ENCODE assay signal across 20 cellular contexts in the genomic region with DNA sequence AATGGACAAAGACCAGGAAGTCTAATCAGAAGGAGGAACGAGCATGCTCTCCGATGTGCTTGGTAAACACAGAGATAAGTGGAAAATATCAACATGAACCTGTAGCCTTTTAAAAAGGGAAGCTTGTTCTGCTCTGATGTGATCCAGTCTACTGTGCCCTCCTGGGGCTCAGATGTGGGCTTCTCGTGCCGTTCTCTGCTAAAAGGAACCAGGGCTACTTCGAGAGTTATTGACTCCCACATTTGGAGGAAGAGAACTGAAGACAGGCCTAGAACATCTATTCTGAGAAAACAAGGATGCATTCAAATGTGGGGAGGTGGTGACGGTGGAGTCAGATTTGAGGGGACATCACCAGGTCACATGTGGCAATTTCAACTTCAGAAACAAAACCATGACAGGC.
A peak's percentile ranks its signal among the peaks of the same experiment; 100 is the strongest.
DNase-seq lines count a peak whose midpoint lies in the region; ATAC-seq and TF ChIP-seq lines count a peak whose summit lies in the region.
"Had no signal": no experiment of that assay in that cellular context is flagged by ENCODE, and none has a peak within 500 bp of the region (broad histone marks: within the 10 kb centered on the region; RNA-seq: fewer than 3 reads in every experiment).

No MANE protein-coding gene starts in this region.

- DNase-seq in activated CD4-positive, alpha-beta memory T cell treated with anti-CD3 and anti-CD28 coated beads, Interleukin-2, amount 10 ng/mL, durations not matched to agents 7 days and 5 days: peak; percentile 1
- DNase-seq in activated CD4-positive, alpha-beta memory T cell treated with anti-CD3 and anti-CD28 coated beads for 36 hours: no peak
- DNase-seq in right atrium auricular region (ENCODE audit: low spot score): peak; percentile 13
- no peak for DNase-seq in left ventricle myocardium inferior
- DNase-seq in left lobe of liver (ENCODE audit: low spot score): peak; percentile 7
- no peak for DNase-seq in NCI-H774 (lab: John Stamatoyannopoulos, UW)
- DNase-seq: 8988T; C1 segment of cervical spinal cord; CD4-positive, CD25-positive, alpha-beta regulatory T cell; CD8-positive, alpha-beta memory T cell; COR-L47; DMS 273 treated with DMSO at 0.1 percent for 48 hours; DMS79 treated with DMSO at 0.1 percent for 48 hours; GF-D8; GM23248 had no signal

- H3K36me3 ChIP-seq in right atrium auricular region (no peaks in the 10 kb centered on the region), left ventricle myocardium inferior (no peaks in the 10 kb centered on the region)
- H3K36me3 ChIP-seq: HAP-1 had no signal

- H3K27ac ChIP-seq in right atrium auricular region (no peak overlapping the region), left ventricle myocardium inferior (replicated peaks) (no peak overlapping the region)
- H3K27ac ChIP-seq: GM23248 had no signal

- no peak overlapping the region for H3K4me3 Mint-ChIP-seq in activated CD4-positive, alpha-beta memory T cell treated with anti-CD3 and anti-CD28 coated beads, Interleukin-2, amount 10 ng/mL, durations not matched to agents 7 days and 5 days
- no peak overlapping the region for H3K4me3 Mint-ChIP-seq in activated CD4-positive, alpha-beta memory T cell treated with anti-CD3 and anti-CD28 coated beads for 36 hours
- H3K4me3 Mint-ChIP-seq: CD4-positive, CD25-positive, alpha-beta regulatory T cell; CD8-positive, alpha-beta memory T cell; IgD-negative memory B cell had no signal

- H3K4me1 ChIP-seq in right atrium auricular region (no peaks in the 10 kb centered on the region), left ventricle myocardium inferior (no peaks in the 10 kb centered on the region)
- H3K4me1 ChIP-seq: HAP-1 had no signal

- no peaks in the 10 kb centered on the region for H3K4me1 Mint-ChIP-seq in activated CD4-positive, alpha-beta memory T cell treated with anti-CD3 and anti-CD28 coated beads, Interleukin-2, amount 10 ng/mL, durations not matched to agents 7 days and 5 days
- no peaks in the 10 kb centered on the region for H3K4me1 Mint-ChIP-seq in activated CD4-positive, alpha-beta memory T cell treated with anti-CD3 and anti-CD28 coated beads for 36 hours (ENCODE audit: low read depth)
- H3K4me1 Mint-ChIP-seq: CD4-positive, CD25-positive, alpha-beta regulatory T cell; CD8-positive, alpha-beta memory T cell; IgD-negative memory B cell had no signal

- intact Hi-C loops in activated CD4-positive, alpha-beta memory T cell treated with anti-CD3 and anti-CD28 coated beads for 36 hours (cut with micrococcal nuclease): no loop called here
- intact Hi-C loops in left ventricle myocardium inferior (cut with micrococcal nuclease): no loop called here

- POLR2A ChIA-PET in activated CD4-positive, alpha-beta memory T cell treated with anti-CD3 and anti-CD28 coated beads, Interleukin-2, amount 10 ng/mL, durations not matched to agents 7 days and 5 days (lab: Charles Lee): no interaction called here
- POLR2A ChIA-PET in activated CD4-positive, alpha-beta memory T cell treated with anti-CD3 and anti-CD28 coated beads for 36 hours (lab: Charles Lee): no interaction called here

- no peaks in the 10 kb centered on the region for H3K27me3 Mint-ChIP-seq in activated CD4-positive, alpha-beta memory T cell treated with anti-CD3 and anti-CD28 coated beads, Interleukin-2, amount 10 ng/mL, durations not matched to agents 7 days and 5 days
- H3K27me3 Mint-ChIP-seq in activated CD4-positive, alpha-beta memory T cell treated with anti-CD3 and anti-CD28 coated beads for 36 hours: no peaks in the 10 kb centered on the region
- H3K27me3 Mint-ChIP-seq: CD4-positive, CD25-positive, alpha-beta regulatory T cell; IgD-negative memory B cell had no signal

- H3K9me3 ChIP-seq in right atrium auricular region (peaks cover 0 to 3% of the 10 kb centered on the region in 2 donors), left ventricle myocardium inferior (replicated peaks) (peaks cover 6% of the 10 kb centered on the region)
- H3K9me3 ChIP-seq: HAP-1 had no signal

- H3K27me3 ChIP-seq in right atrium auricular region: no peaks in the 10 kb centered on the region
- H3K27me3 ChIP-seq in left ventricle myocardium inferior (ENCODE audit: low read depth): peaks cover 24% of the 10 kb centered on the region

- TF ChIP-seq CTCF in right atrium auricular region (IDR thresholded peaks at IDR 0.05): no peak
- no peak for TF ChIP-seq CTCF in left ventricle myocardium inferior (IDR thresholded peaks at IDR 0.05; ENCODE audit: borderline replicate concordance)

- H3K9me3 Mint-ChIP-seq in activated CD4-positive, alpha-beta memory T cell treated with anti-CD3 and anti-CD28 coated beads, Interleukin-2, amount 10 ng/mL, durations not matched to agents 7 days and 5 days: peaks cover 3% of the 10 kb centered on the region
- peaks cover 2% of the 10 kb centered on the region for H3K9me3 Mint-ChIP-seq in activated CD4-positive, alpha-beta memory T cell treated with anti-CD3 and anti-CD28 coated beads for 36 hours

- CTCF ChIA-PET in activated CD4-positive, alpha-beta memory T cell treated with anti-CD3 and anti-CD28 coated beads, Interleukin-2, amount 10 ng/mL, durations not matched to agents 7 days and 5 days (lab: Charles Lee): no interaction called here
- CTCF ChIA-PET in activated CD4-positive, alpha-beta memory T cell treated with anti-CD3 and anti-CD28 coated beads for 36 hours (lab: Charles Lee): no interaction called here

- no peak overlapping the region for H3K27ac Mint-ChIP-seq in activated CD4-positive, alpha-beta memory T cell treated with anti-CD3 and anti-CD28 coated beads, Interleukin-2, amount 10 ng/mL, durations not matched to agents 7 days and 5 days
- no peak overlapping the region for H3K27ac Mint-ChIP-seq in activated CD4-positive, alpha-beta memory T cell treated with anti-CD3 and anti-CD28 coated beads for 36 hours
- H3K27ac Mint-ChIP-seq: CD4-positive, CD25-positive, alpha-beta regulatory T cell; CD8-positive, alpha-beta memory T cell; IgD-negative memory B cell had no signal

- ATAC-seq in left lobe of liver: no peak
- ATAC-seq in GM19452 (IDR thresholded peaks at IDR 0.05; ENCODE audit: unreplicated experiment): no peak
- ATAC-seq in GM21367 (IDR thresholded peaks at IDR 0.05; ENCODE audit: unreplicated experiment): no peak
- ATAC-seq: HepG2 had no signal

- H3K4me3 ChIP-seq in right atrium auricular region (no peak overlapping the region), left ventricle myocardium inferior (no peak overlapping the region)
- H3K4me3 ChIP-seq: GM23248, HAP-1 had no signal

- no peaks in the 10 kb centered on the region for H3K36me3 Mint-ChIP-seq in activated CD4-positive, alpha-beta memory T cell treated with anti-CD3 and anti-CD28 coated beads, Interleukin-2, amount 10 ng/mL, durations not matched to agents 7 days and 5 days (ENCODE audit: low read depth)
- H3K36me3 Mint-ChIP-seq in activated CD4-positive, alpha-beta memory T cell treated with anti-CD3 and anti-CD28 coated beads for 36 hours: no peaks in the 10 kb centered on the region
- H3K36me3 Mint-ChIP-seq: CD4-positive, CD25-positive, alpha-beta regulatory T cell; CD8-positive, alpha-beta memory T cell; IgD-negative memory B cell had no signal

Comparison
In these comparisons a context has a peak if more than half of its experiments do, and no peak if none do; other contexts are left out.
1. DNase-seq: peak in activated CD4-positive, alpha-beta memory T cell treated with anti-CD3 and anti-CD28 coated beads, Interleukin-2, amount 10 ng/mL, durations not matched to agents 7 days and 5 days (single experiment), right atrium auricular region (single experiment) and left lobe of liver (single experiment); none in activated CD4-positive, alpha-beta memory T cell treated with anti-CD3 and anti-CD28 coated beads for 36 hours (single experiment), left ventricle myocardium inferior (single experiment) and NCI-H774 (single experiment).